Comparison of ENCODE assay signal across 9 cellular contexts in the genomic region with DNA sequence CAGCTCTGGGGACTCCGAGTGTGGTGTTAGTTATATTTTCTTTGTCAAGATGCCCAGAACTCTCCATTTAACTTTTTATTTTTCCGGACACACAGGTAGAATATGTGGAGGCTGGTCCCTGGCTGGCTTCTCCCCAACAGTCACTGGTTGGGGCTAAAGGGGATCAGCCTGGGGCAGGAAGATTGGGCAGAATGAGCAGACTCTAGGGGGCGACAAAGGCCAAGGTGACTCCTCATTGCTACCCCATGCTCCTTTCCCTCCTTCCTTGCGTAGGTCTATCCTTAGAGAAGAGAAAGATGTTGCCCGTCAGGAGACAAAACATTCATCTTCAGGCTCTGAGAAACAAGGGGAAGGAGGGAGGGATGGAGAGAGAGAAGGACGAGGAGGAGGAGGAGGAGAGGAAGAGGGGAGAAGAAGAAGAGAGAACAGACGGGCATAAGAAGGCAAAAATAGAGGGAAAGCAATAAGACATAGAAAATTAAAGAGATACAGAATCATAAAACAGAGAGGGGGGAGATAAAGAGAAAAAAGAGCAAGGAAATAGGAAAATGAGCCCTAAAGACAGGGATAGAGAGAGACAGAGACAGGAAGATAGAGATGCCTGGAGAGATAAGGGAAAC.
A peak's percentile ranks its signal among the peaks of the same experiment; 100 is the strongest.
DNase-seq lines count a peak whose midpoint lies in the region; ATAC-seq and TF ChIP-seq lines count a peak whose summit lies in the region.
"Had no signal": no experiment of that assay in that cellular context is flagged by ENCODE, and none has a peak within 500 bp of the region (broad histone marks: within the 10 kb centered on the region; RNA-seq: fewer than 3 reads in every experiment).

No MANE protein-coding gene starts in this region.

- H3K9me3 Mint-ChIP-seq in nephron progenitor cell: peaks cover 37% of the 10 kb centered on the region

- intact Hi-C loops in body of pancreas (cut with DNase I): no loop called here

- H3K9me3 ChIP-seq in body of pancreas: peaks cover 0 to 7% (median 0%) of the 10 kb centered on the region in 3 donors

- peak; percentile 31 to 36 for DNase-seq in NCI-H2081 (lab: John Stamatoyannopoulos, UW)
- DNase-seq in NCI-H2081 treated with DMSO at 0.1 percent for 48 hours (lab: John Stamatoyannopoulos, UW): no peak
- peak; percentile 23 for DNase-seq in LoVo (ENCODE audit: low spot score)
- peak in 3 of 4 donors; percentile 34 to 65 (median 50) for DNase-seq in body of pancreas
- no peak for DNase-seq in nephron progenitor cell
- no peak for DNase-seq in mucosa of gallbladder (ENCODE audit: low spot score)
- no peak for DNase-seq in stimulated activated CD4-positive, alpha-beta T cell treated with anti-CD3 and anti-CD28 coated beads, Interleukin-2, amount 100 ng/mL, for 48 hours
- DNase-seq: activated naive CD8-positive, alpha-beta T cell treated with anti-CD3 and anti-CD28 coated beads, Interleukin-2, amount 10 ng/mL, durations not matched to agents 7 days and 5 days had no signal

- H3K27me3 Mint-ChIP-seq in nephron progenitor cell (ENCODE audit: low read depth, poor library complexity): peaks cover 36% of the 10 kb centered on the region

- no peak overlapping the region for H3K4me3 Mint-ChIP-seq in nephron progenitor cell
- H3K4me3 Mint-ChIP-seq: activated naive CD8-positive, alpha-beta T cell treated with anti-CD3 and anti-CD28 coated beads, Interleukin-2, amount 10 ng/mL, durations not matched to agents 7 days and 5 days had no signal

- peaks cover 35% of the 10 kb centered on the region for H3K4me1 Mint-ChIP-seq in nephron progenitor cell
- H3K4me1 Mint-ChIP-seq: activated naive CD8-positive, alpha-beta T cell treated with anti-CD3 and anti-CD28 coated beads, Interleukin-2, amount 10 ng/mL, durations not matched to agents 7 days and 5 days had no signal

- H3K27ac ChIP-seq in body of pancreas: no peak overlapping the region

- TF ChIP-seq CTCF in body of pancreas (IDR thresholded peaks at IDR 0.05) (peak; percentile 25 to 62 (median 52)), nephron progenitor cell (IDR thresholded peaks at IDR 0.05) (peak; percentile 29)

- H3K36me3 ChIP-seq in body of pancreas (replicated peaks in 1 of 2; ENCODE audit: insufficient read depth in 1 of 2, low read depth in 2 of 2): no peaks in the 10 kb centered on the region

- H3K36me3 Mint-ChIP-seq in nephron progenitor cell (ENCODE audit: low read depth): peaks cover 8% of the 10 kb centered on the region

- H3K27me3 ChIP-seq in body of pancreas: no peaks in the 10 kb centered on the region

- H3K27ac Mint-ChIP-seq in nephron progenitor cell: no peak overlapping the region
- H3K27ac Mint-ChIP-seq: activated naive CD8-positive, alpha-beta T cell treated with anti-CD3 and anti-CD28 coated beads, Interleukin-2, amount 10 ng/mL, durations not matched to agents 7 days and 5 days had no signal

- TF ChIP-seq POLR2A in body of pancreas (IDR thresholded peaks at IDR 0.05) (no peak), GM18505 (IDR thresholded peaks at IDR 0.05; ENCODE audit: borderline replicate concordance, extremely low read depth, insufficient read depth, insufficient read length) (no peak)

- 39 to 43% methylated on average over 7 of the region's 7 CpGs for WGBS in body of pancreas, 2 donors

- peak; percentile 35 for ATAC-seq in body of pancreas
- ATAC-seq in GM18505 (IDR thresholded peaks at IDR 0.05; ENCODE audit: unreplicated experiment): no peak

- H3K4me1 ChIP-seq in body of pancreas: no peaks in the 10 kb centered on the region

- no peak overlapping the region for H3K4me3 ChIP-seq in body of pancreas

Comparison
In these comparisons a context has a peak if more than half of its experiments do, and no peak if none do; other contexts are left out.
1. DNase-seq: peak in NCI-H2081 (2 of 2), LoVo (single experiment) and body of pancreas (3 of 4); none in NCI-H2081 treated with DMSO at 0.1 percent for 48 hours (single experiment), nephron progenitor cell (single experiment), mucosa of gallbladder (single experiment) and stimulated activated CD4-positive, alpha-beta T cell treated with anti-CD3 and anti-CD28 coated beads, Interleukin-2, amount 100 ng/mL, for 48 hours (0 of 2).